In genomic region chr19:41316306-41316920, GRCh38 we compare ENCODE assay signal across 26 cellular contexts. TPM values are rescaled to one million over a fixed set of nuclear protein-coding genes. Genes with fewer than 3 reads are reported as not detected.
DNase-seq lines count a peak whose midpoint lies in the region; ATAC-seq, FAIRE-seq and TF ChIP-seq lines count a peak whose summit lies in the region.
"Had no signal": no experiment of that assay in that cellular context is flagged by ENCODE, and none has a peak within 500 bp of the region (broad histone marks: within the 10 kb centered on the region; RNA-seq: fewer than 3 reads in every experiment).

No MANE protein-coding gene starts in this region.

- BruUV-seq in A673 (replicated peaks; lab: Mats Ljungman, UMichigan), result no TSS peak

- H3K9ac ChIP-seq in trophoblast cell (ENCODE audit: low read length), result no peak overlapping the region
- H3K9ac ChIP-seq in MM.1S (ENCODE audit: low read length), result no peak overlapping the region

- H3K9me3 ChIP-seq in trophoblast cell (ENCODE audit: insufficient read depth, low read depth, low read length), result no peaks in the 10 kb centered on the region
- H3K9me3 ChIP-seq in A673 (ENCODE audit: low read depth, low read length, poor library complexity, severe bottlenecking), result no peaks in the 10 kb centered on the region
- H3K9me3 ChIP-seq in MM.1S (replicated peaks; ENCODE audit: insufficient read depth, low read length), result no peaks in the 10 kb centered on the region
- no peaks in the 10 kb centered on the region for H3K9me3 ChIP-seq in pancreas
- H3K9me3 ChIP-seq: BLaER1 treated with 17β-estradiol and CSF1 and Interleukin-3, amounts not matched to agents 10 nM and 100 nM had no signal

- no peak overlapping the region for H2BK5ac ChIP-seq in trophoblast cell (ENCODE audit: low read depth, low read length, poor library complexity)

- H4K20me1 ChIP-seq in MM.1S (ENCODE audit: insufficient read depth, low read length), result no peaks in the 10 kb centered on the region

- H3K27ac ChIP-seq in trophoblast cell (ENCODE audit: low read depth, low read length) (no peak overlapping the region), A673 (ENCODE audit: low read depth, low read length, poor library complexity, severe bottlenecking) (no peak overlapping the region), MM.1S (ENCODE audit: low read length) (no peak overlapping the region), pancreas (no peak overlapping the region)
- H3K27ac ChIP-seq: BLaER1 treated with 17β-estradiol and CSF1 and Interleukin-3, amounts not matched to agents 10 nM and 100 nM had no signal

- CTCF ChIA-PET in activated naive CD4-positive, alpha-beta T cell treated with anti-CD3 and anti-CD28 coated beads for 36 hours (lab: Charles Lee), result interaction anchor here (0.5 kb wide), 1 partner anchor 36 kb away, joined by 3 read pairs; no protein-coding TSS in a partner anchor
- CTCF ChIA-PET in activated naive CD4-positive, alpha-beta T cell treated with anti-CD3 and anti-CD28 coated beads, Interleukin-2, amount 10 ng/mL, durations not matched to agents 7 days and 5 days (lab: Charles Lee), result no interaction called here
- CTCF ChIA-PET in activated CD8-positive, alpha-beta T cell treated with anti-CD3 and anti-CD28 coated beads, Interleukin-2, amount 10 ng/mL, durations not matched to agents 7 days and 5 days (lab: Charles Lee), result no interaction called here
- CTCF ChIA-PET in A673 (lab: Charles Lee), result no interaction called here

- H3K4me1 ChIP-seq in trophoblast cell (ENCODE audit: control insufficient read depth in 1 of 2, insufficient read depth in 2 of 2, low read length in 2 of 2), result peaks cover 18 to 23% of the 10 kb centered on the region in 2 experiments
- H3K4me1 ChIP-seq in A673 (ENCODE audit: insufficient read depth, low read length, poor library complexity, severe bottlenecking), result no peaks in the 10 kb centered on the region
- no peaks in the 10 kb centered on the region for H3K4me1 ChIP-seq in MM.1S (ENCODE audit: low read length)
- peaks cover 0 to 6% (median 0%) of the 10 kb centered on the region in 3 donors for H3K4me1 ChIP-seq in pancreas

- TF ChIP-seq CTCF in endothelial cell (IDR thresholded peaks at IDR 0.05; ENCODE audit: unreplicated experiment), result no peak
- no peak for TF ChIP-seq CTCF in A673 (conservative IDR thresholded peaks at IDR 0.05; ENCODE audit: low read depth, low read length)
- no peak for TF ChIP-seq CTCF in MM.1S (IDR thresholded peaks at IDR 0.05; ENCODE audit: low read length)
- no peak for TF ChIP-seq CTCF in pancreas (IDR thresholded peaks at IDR 0.05)

- H4K12ac ChIP-seq in trophoblast cell (ENCODE audit: low read depth, low read length), result no peak overlapping the region

- no peak for ATAC-seq in activated CD8-positive, alpha-beta T cell treated with anti-CD3 and anti-CD28 coated beads, Interleukin-2, amount 10 ng/mL, durations not matched to agents 7 days and 5 days
- ATAC-seq in pancreas, result no peak
- ATAC-seq: Panc1, T-cell had no signal

- H3K27ac Mint-ChIP-seq in activated naive CD4-positive, alpha-beta T cell treated with anti-CD3 and anti-CD28 coated beads for 36 hours, result peak overlapping the region; percentile 0
- no peak overlapping the region for H3K27ac Mint-ChIP-seq in activated naive CD4-positive, alpha-beta T cell treated with anti-CD3 and anti-CD28 coated beads, Interleukin-2, amount 10 ng/mL, durations not matched to agents 7 days and 5 days
- H3K27ac Mint-ChIP-seq in activated CD8-positive, alpha-beta T cell treated with anti-CD3 and anti-CD28 coated beads, Interleukin-2, amount 10 ng/mL, durations not matched to agents 7 days and 5 days, result peak overlapping the region; percentile 17
- peak overlapping the region; percentile 54 for H3K27ac Mint-ChIP-seq in endothelial cell (ENCODE audit: unreplicated experiment)
- H3K27ac Mint-ChIP-seq: H9 had no signal

- no peak overlapping the region for H4K8ac ChIP-seq in trophoblast cell (ENCODE audit: low read depth, low read length)

- H3K36me3 ChIP-seq in trophoblast cell (ENCODE audit: control insufficient read depth in 1 of 2, insufficient read depth in 2 of 2, low read length in 2 of 2) (peaks cover 55 to 68% of the 10 kb centered on the region in 2 experiments), A673 (ENCODE audit: insufficient read depth, low read length, poor library complexity, severe bottlenecking) (peaks cover 68% of the 10 kb centered on the region), MM.1S (replicated peaks; ENCODE audit: insufficient read depth, low read length) (no peaks in the 10 kb centered on the region; the same call in 1 of the 2 replicates), pancreas (peaks cover 0 to 24% (median 17%) of the 10 kb centered on the region in 3 donors)

- intact Hi-C loops in activated naive CD4-positive, alpha-beta T cell treated with anti-CD3 and anti-CD28 coated beads for 36 hours (cut with micrococcal nuclease), result no loop called here
- intact Hi-C loops in A673 (cut with micrococcal nuclease; ENCODE audit: unreplicated experiment) (no loop called here), pancreas (cut with DNase I) (no loop called here)

- no peak for DNase-seq in activated naive CD4-positive, alpha-beta T cell treated with anti-CD3 and anti-CD28 coated beads for 36 hours
- DNase-seq in activated naive CD4-positive, alpha-beta T cell treated with anti-CD3 and anti-CD28 coated beads, Interleukin-2, amount 10 ng/mL, durations not matched to agents 7 days and 5 days, result no peak
- no peak for DNase-seq in activated CD8-positive, alpha-beta T cell treated with anti-CD3 and anti-CD28 coated beads, Interleukin-2, amount 10 ng/mL, durations not matched to agents 7 days and 5 days
- DNase-seq in endothelial cell (ENCODE audit: low spot score) (no peak), trophoblast cell (no peak), A673 (ENCODE audit: low spot score) (no peak), MM.1S (no peak), pancreas (no peak)
- DNase-seq: activated CD4-positive, alpha-beta T cell treated with anti-CD3 and anti-CD28 coated beads for 48 hours; activated CD8-positive, alpha-beta memory T cell treated with anti-CD3 and anti-CD28 coated beads, Interleukin-2, amount 50 U/mL, for 4 hours; activated gamma-delta T cell treated with Interleukin-2 at 50 U/mL for 16 hours; H9; head of caudate nucleus; kidney glomerular epithelial cell; NCI-H1092; NCI-H1930; NCI-H526 treated with DMSO at 0.1 percent for 48 hours; nucleus accumbens; stimulated activated CD4-positive, alpha-beta T cell treated with anti-CD3 and anti-CD28 coated beads, Interleukin-4, amount 100 ng/mL, for 24 hours; stimulated activated naive CD4-positive, alpha-beta T cell; T-cell had no signal

- H2BK12ac ChIP-seq in trophoblast cell (ENCODE audit: low read length), result no peak overlapping the region

- no peaks in the 10 kb centered on the region for H3K27me3 Mint-ChIP-seq in activated naive CD4-positive, alpha-beta T cell treated with anti-CD3 and anti-CD28 coated beads for 36 hours (ENCODE audit: low read depth)
- H3K27me3 Mint-ChIP-seq in activated naive CD4-positive, alpha-beta T cell treated with anti-CD3 and anti-CD28 coated beads, Interleukin-2, amount 10 ng/mL, durations not matched to agents 7 days and 5 days, result no peaks in the 10 kb centered on the region
- H3K27me3 Mint-ChIP-seq in activated CD8-positive, alpha-beta T cell treated with anti-CD3 and anti-CD28 coated beads, Interleukin-2, amount 10 ng/mL, durations not matched to agents 7 days and 5 days (ENCODE audit: low read depth), result no peaks in the 10 kb centered on the region
- H3K27me3 Mint-ChIP-seq in endothelial cell (ENCODE audit: unreplicated experiment), result peaks cover 9% of the 10 kb centered on the region
- H3K27me3 Mint-ChIP-seq: T-cell had no signal

- WGBS in trophoblast cell (ENCODE audit: extremely low coverage, insufficient coverage, insufficient read length), result no CpG with 5 or more reads among the region's 24 CpGs
- 94% methylated on average over 24 of the region's 24 CpGs for WGBS in pancreas, 2 donors

- H3K4me3 ChIP-seq in trophoblast cell (ENCODE audit: low read depth, low read length) (no peak overlapping the region), A673 (ENCODE audit: low read depth, low read length, poor library complexity, severe bottlenecking) (no peak overlapping the region), MM.1S (ENCODE audit: low read length) (no peak overlapping the region), pancreas (no peak overlapping the region)
- H3K4me3 ChIP-seq: BLaER1 treated with 17β-estradiol and CSF1 and Interleukin-3, amounts not matched to agents 10 nM and 100 nM; lung had no signal

- no peak overlapping the region for H3K4me3 Mint-ChIP-seq in activated naive CD4-positive, alpha-beta T cell treated with anti-CD3 and anti-CD28 coated beads for 36 hours
- H3K4me3 Mint-ChIP-seq in activated naive CD4-positive, alpha-beta T cell treated with anti-CD3 and anti-CD28 coated beads, Interleukin-2, amount 10 ng/mL, durations not matched to agents 7 days and 5 days, result no peak overlapping the region
- no peak overlapping the region for H3K4me3 Mint-ChIP-seq in activated CD8-positive, alpha-beta T cell treated with anti-CD3 and anti-CD28 coated beads, Interleukin-2, amount 10 ng/mL, durations not matched to agents 7 days and 5 days
- H3K4me3 Mint-ChIP-seq in endothelial cell (ENCODE audit: unreplicated experiment), result peak overlapping the region; percentile 49
- H3K4me3 Mint-ChIP-seq: H9 had no signal

- peaks cover 39% of the 10 kb centered on the region for H3K36me3 Mint-ChIP-seq in activated naive CD4-positive, alpha-beta T cell treated with anti-CD3 and anti-CD28 coated beads for 36 hours (ENCODE audit: low read depth)
- peaks cover 60% of the 10 kb centered on the region for H3K36me3 Mint-ChIP-seq in activated naive CD4-positive, alpha-beta T cell treated with anti-CD3 and anti-CD28 coated beads, Interleukin-2, amount 10 ng/mL, durations not matched to agents 7 days and 5 days
- H3K36me3 Mint-ChIP-seq in activated CD8-positive, alpha-beta T cell treated with anti-CD3 and anti-CD28 coated beads, Interleukin-2, amount 10 ng/mL, durations not matched to agents 7 days and 5 days (ENCODE audit: low read depth), result peaks cover 75% of the 10 kb centered on the region
- H3K36me3 Mint-ChIP-seq in endothelial cell (ENCODE audit: low read depth, unreplicated experiment), result peaks cover 38% of the 10 kb centered on the region

- no peaks in the 10 kb centered on the region for H3F3A ChIP-seq in MM.1S (ENCODE audit: insufficient read depth, low read length)

- H3K4me1 Mint-ChIP-seq in activated naive CD4-positive, alpha-beta T cell treated with anti-CD3 and anti-CD28 coated beads for 36 hours (ENCODE audit: low read depth), result peaks cover 25% of the 10 kb centered on the region
- H3K4me1 Mint-ChIP-seq in activated naive CD4-positive, alpha-beta T cell treated with anti-CD3 and anti-CD28 coated beads, Interleukin-2, amount 10 ng/mL, durations not matched to agents 7 days and 5 days, result peaks cover 35% of the 10 kb centered on the region
- peaks cover 25% of the 10 kb centered on the region for H3K4me1 Mint-ChIP-seq in activated CD8-positive, alpha-beta T cell treated with anti-CD3 and anti-CD28 coated beads, Interleukin-2, amount 10 ng/mL, durations not matched to agents 7 days and 5 days (ENCODE audit: low read depth)
- H3K4me1 Mint-ChIP-seq in endothelial cell (ENCODE audit: unreplicated experiment), result peaks cover 16% of the 10 kb centered on the region

- H2AFZ ChIP-seq in trophoblast cell (ENCODE audit: insufficient read depth, low read length, poor library complexity) (no peak overlapping the region), MM.1S (ENCODE audit: low read length) (no peak overlapping the region)

- no peak overlapping the region for H3K23ac ChIP-seq in trophoblast cell (ENCODE audit: low read length)

- H3K4ac ChIP-seq in trophoblast cell (ENCODE audit: low read depth, low read length), result no peak overlapping the region

- H2AK5ac ChIP-seq in trophoblast cell (ENCODE audit: low read length), result no peak overlapping the region

- POLR2A ChIA-PET in activated CD8-positive, alpha-beta T cell treated with anti-CD3 and anti-CD28 coated beads, Interleukin-2, amount 10 ng/mL, durations not matched to agents 7 days and 5 days (lab: Charles Lee), result no interaction called here
- POLR2A ChIA-PET in A673 (lab: Charles Lee; ENCODE audit: low non-redundant PET), result no interaction called here

- H3K4me2 ChIP-seq in trophoblast cell (ENCODE audit: low read length), result no peak overlapping the region
- no peak overlapping the region for H3K4me2 ChIP-seq in MM.1S (ENCODE audit: low read depth, low read length)
- H3K4me2 ChIP-seq: BLaER1 treated with 17β-estradiol and CSF1 and Interleukin-3, amounts not matched to agents 10 nM and 100 nM had no signal

- peak overlapping the region; percentile 37 for H3K18ac ChIP-seq in trophoblast cell (ENCODE audit: low read length)

- H3K9me3 Mint-ChIP-seq in activated naive CD4-positive, alpha-beta T cell treated with anti-CD3 and anti-CD28 coated beads for 36 hours, result no peaks in the 10 kb centered on the region
- H3K9me3 Mint-ChIP-seq in activated naive CD4-positive, alpha-beta T cell treated with anti-CD3 and anti-CD28 coated beads, Interleukin-2, amount 10 ng/mL, durations not matched to agents 7 days and 5 days, result no peaks in the 10 kb centered on the region
- no peaks in the 10 kb centered on the region for H3K9me3 Mint-ChIP-seq in activated CD8-positive, alpha-beta T cell treated with anti-CD3 and anti-CD28 coated beads, Interleukin-2, amount 10 ng/mL, durations not matched to agents 7 days and 5 days (ENCODE audit: insufficient read depth)
- H3K9me3 Mint-ChIP-seq in endothelial cell (ENCODE audit: unreplicated experiment), result no peaks in the 10 kb centered on the region
- H3K9me3 Mint-ChIP-seq: H9, T-cell had no signal

- FAIRE-seq in pancreas (lab: Jason Lieb, UNC), result no peak
- FAIRE-seq: astrocyte, D721Med had no signal

- H3K27me3 ChIP-seq in trophoblast cell (ENCODE audit: insufficient read depth, low read length) (no peaks in the 10 kb centered on the region), A673 (replicated peaks; ENCODE audit: insufficient read depth, low read depth, low read length, poor library complexity) (no peaks in the 10 kb centered on the region), MM.1S (replicated peaks; ENCODE audit: insufficient read depth, low read length) (no peaks in the 10 kb centered on the region), pancreas (no peaks in the 10 kb centered on the region)
- H3K27me3 ChIP-seq: BLaER1 treated with 17β-estradiol and CSF1 and Interleukin-3, amounts not matched to agents 10 nM and 100 nM had no signal

- no peak overlapping the region for H2BK120ac ChIP-seq in trophoblast cell (ENCODE audit: insufficient read depth, low read length, poor library complexity)

- no peak overlapping the region for H4K91ac ChIP-seq in trophoblast cell (ENCODE audit: low read depth, low read length)

- no peak overlapping the region for H3K14ac ChIP-seq in trophoblast cell (ENCODE audit: low read length)

- H3K79me2 ChIP-seq in trophoblast cell (ENCODE audit: control insufficient read depth, insufficient read depth, low read length, poor library complexity) (peaks cover 2% of the 10 kb centered on the region), MM.1S (ENCODE audit: low read length) (peaks cover 43% of the 10 kb centered on the region)

- H3K79me1 ChIP-seq in trophoblast cell (ENCODE audit: low read length), result peaks cover 13% of the 10 kb centered on the region

- no peaks in the 10 kb centered on the region for H3K9me2 ChIP-seq in MM.1S (replicated peaks; ENCODE audit: insufficient read depth, low read length)

RNA-seq across cellular contexts. Expression of gene CCDC97, which starts 6.4 kb away (rescaled TPM):
- 10 to 100 TPM; 14.9 to 15.8 TPM for total RNA-seq in activated naive CD4-positive, alpha-beta T cell treated with anti-CD3 and anti-CD28 coated beads for 36 hours
- 10 to 100 TPM; 33.5 to 36.1 TPM for total RNA-seq in activated CD8-positive, alpha-beta T cell treated with anti-CD3 and anti-CD28 coated beads, Interleukin-2, amount 10 ng/mL, durations not matched to agents 7 days and 5 days
- total RNA-seq in endothelial cell (ENCODE audit: unreplicated experiment) (28.6 TPM), A673 (2021) (40.8 and 41.8 TPM in 2 replicates), pancreas (10 to 100 TPM in 5 of 6 donors, 1 to 10 TPM in 1; 9.4 to 19.2 (median 13.1) TPM)
- 24.7 and 26.3 TPM in 2 replicates for polyA plus RNA-seq in trophoblast cell (2013)
- 10 to 100 TPM; 11.3 to 12.4 TPM for polyA plus RNA-seq in pancreas

RNA-seq across cellular contexts. Expression of gene TGFB1, which starts 37.3 kb away (rescaled TPM):
- total RNA-seq in activated naive CD4-positive, alpha-beta T cell treated with anti-CD3 and anti-CD28 coated beads for 36 hours, result 10 to 100 TPM; 94.4 to 95.6 TPM
- total RNA-seq in activated CD8-positive, alpha-beta T cell treated with anti-CD3 and anti-CD28 coated beads, Interleukin-2, amount 10 ng/mL, durations not matched to agents 7 days and 5 days, result 100 to 1,000 TPM; 210 to 231 TPM
- total RNA-seq in endothelial cell (ENCODE audit: unreplicated experiment), result 193 TPM
- 140 and 142 TPM in 2 replicates for polyA plus RNA-seq in trophoblast cell (2013)
- total RNA-seq in A673 (2021), result 92.4 and 102 TPM in 2 replicates
- 10 to 100 TPM in 2 of 6 donors, 1 to 10 TPM in 4; 3.3 to 32.3 (median 6.9) TPM for total RNA-seq in pancreas
- 1 to 10 TPM; 4.0 to 6.0 TPM for polyA plus RNA-seq in pancreas

RNA-seq across cellular contexts. Expression of gene B9D2, which starts 47.5 kb away (rescaled TPM):
- 1 to 10 TPM; 3.5 to 4.1 TPM for total RNA-seq in activated naive CD4-positive, alpha-beta T cell treated with anti-CD3 and anti-CD28 coated beads for 36 hours
- total RNA-seq in activated CD8-positive, alpha-beta T cell treated with anti-CD3 and anti-CD28 coated beads, Interleukin-2, amount 10 ng/mL, durations not matched to agents 7 days and 5 days, result 10 to 100 TPM; 10.6 to 12.8 TPM
- total RNA-seq in endothelial cell (ENCODE audit: unreplicated experiment), result 6.8 TPM
- polyA plus RNA-seq in trophoblast cell (2013), result 3.2 TPM in 2 replicates
- 9.9 and 10.7 TPM in 2 replicates for total RNA-seq in A673 (2021)
- total RNA-seq in pancreas, result 1 to 10 TPM; 1.5 to 5.7 (median 2.2) TPM
- 1 to 10 TPM; 4.5 to 7.5 TPM for polyA plus RNA-seq in pancreas

RNA-seq across cellular contexts. Expression of gene HNRNPUL1, which starts 52.2 kb away (rescaled TPM):
- total RNA-seq in activated naive CD4-positive, alpha-beta T cell treated with anti-CD3 and anti-CD28 coated beads for 36 hours, result 100 to 1,000 TPM; 298 to 301 TPM
- 100 to 1,000 TPM; 332 to 340 TPM for total RNA-seq in activated CD8-positive, alpha-beta T cell treated with anti-CD3 and anti-CD28 coated beads, Interleukin-2, amount 10 ng/mL, durations not matched to agents 7 days and 5 days
- 259 TPM for total RNA-seq in endothelial cell (ENCODE audit: unreplicated experiment)
- polyA plus RNA-seq in trophoblast cell (2013), result 233 and 238 TPM in 2 replicates
- 342 and 344 TPM in 2 replicates for total RNA-seq in A673 (2021)
- total RNA-seq in pancreas, result 100 to 1,000 TPM in 1 of 6 donors, 10 to 100 TPM in 5; 74.0 to 101 (median 83.8) TPM
- polyA plus RNA-seq in pancreas, result 10 to 100 TPM; 49.2 to 63.1 TPM

RNA-seq across cellular contexts. Expression of gene TMEM91, which starts 59.9 kb away (rescaled TPM):
- total RNA-seq in activated naive CD4-positive, alpha-beta T cell treated with anti-CD3 and anti-CD28 coated beads for 36 hours, result 1 to 10 TPM; 5.6 to 5.7 TPM
- total RNA-seq in activated CD8-positive, alpha-beta T cell treated with anti-CD3 and anti-CD28 coated beads, Interleukin-2, amount 10 ng/mL, durations not matched to agents 7 days and 5 days, result 1 to 10 TPM; 5.3 to 6.4 TPM
- total RNA-seq in endothelial cell (ENCODE audit: unreplicated experiment), result 7.6 TPM
- polyA plus RNA-seq in trophoblast cell (2013), result 2.8 and 3.3 TPM in 2 replicates
- total RNA-seq in A673 (2021), result 4.9 and 8.7 TPM in 2 replicates
- total RNA-seq in pancreas, result 1 to 10 TPM; 3.8 to 5.9 (median 4.8) TPM
- polyA plus RNA-seq in pancreas, result 10 to 100 TPM; 24.8 to 33.0 TPM
